24 cellular contexts compared by ENCODE assay signal in the genomic region with DNA sequence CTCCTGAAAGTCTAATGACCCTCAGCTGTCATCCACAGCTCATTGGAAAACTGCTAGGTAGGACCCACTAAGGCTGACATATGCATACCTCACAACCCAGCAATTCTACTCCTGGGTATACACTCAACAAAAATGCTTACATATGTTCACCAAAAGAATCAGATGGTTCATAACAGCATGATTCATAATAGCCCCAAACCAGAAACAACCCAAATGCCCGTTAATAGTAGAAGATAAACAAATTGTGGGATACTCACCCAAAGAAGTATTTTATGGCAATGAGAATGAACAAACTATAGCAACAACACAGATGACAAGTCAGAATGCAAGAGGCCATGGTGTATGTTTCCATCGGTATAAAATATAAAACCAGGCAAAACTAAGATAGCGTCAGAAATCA.
"Had no signal": no experiment of that assay in that cellular context is flagged by ENCODE, and none has a peak within 500 bp of the region (broad histone marks: within the 10 kb centered on the region; RNA-seq: fewer than 3 reads in every experiment).

No MANE protein-coding gene starts in this region.

- H3K27me3 Mint-ChIP-seq: activated naive CD8-positive, alpha-beta T cell; activated T-cell treated with anti-CD3 and anti-CD28 coated beads, Interleukin-2, amount 50 U/mL, for 24 hours; activated T-helper 17 cell treated with anti-CD3 and anti-CD28 coated beads, Interleukin-2, amount 50 U/mL, for 72 hours; naive B cell; stimulated activated naive CD8-positive, alpha-beta T cell treated with anti-CD3 and anti-CD28 coated beads, Interleukin-15, Interleukin-2, amounts not matched to agents 100 ng/mL and 50 ng/mL, for 24 hours; T-cell had no signal

- H3K9me3 ChIP-seq: adrenal gland, lower lobe of right lung, prostate gland, thyroid gland, upper lobe of right lung had no signal

- H3K4me3 Mint-ChIP-seq: activated naive CD8-positive, alpha-beta T cell; activated T-cell treated with anti-CD3 and anti-CD28 coated beads, Interleukin-2, amount 50 U/mL, for 24 hours; activated T-helper 17 cell treated with anti-CD3 and anti-CD28 coated beads, Interleukin-2, amount 50 U/mL, for 72 hours; endodermal cell; immature natural killer cell; naive B cell; neural crest cell; stimulated activated naive CD8-positive, alpha-beta T cell treated with anti-CD3 and anti-CD28 coated beads, Interleukin-15, Interleukin-2, amounts not matched to agents 100 ng/mL and 50 ng/mL, for 24 hours; T-cell had no signal

- H3K4me1 ChIP-seq: upper lobe of right lung had no signal

- H3K27ac ChIP-seq: adrenal gland, coronary artery, lower lobe of right lung, prostate gland, thyroid gland, upper lobe of right lung had no signal

- H3K4me1 Mint-ChIP-seq: naive B cell, T-cell had no signal

- DNase-seq: activated CD4-positive, alpha-beta T cell treated with anti-CD3 and anti-CD28 coated beads for 1 hour; activated CD8-positive, alpha-beta memory T cell treated with anti-CD3 and anti-CD28 coated beads for 24 hours; activated CD8-positive, alpha-beta memory T cell treated with anti-CD3 and anti-CD28 coated beads, Interleukin-2, amount 50 U/mL, for 4 hours; activated T-cell treated with anti-CD3 and anti-CD28 coated beads, Interleukin-2, amount 50 U/mL, for 24 hours; adrenal gland; cerebellar nuclear complex; endodermal cell; foreskin melanocyte; immature natural killer cell; lower lobe of right lung; naive B cell; occipital lobe; stimulated activated CD4-positive, alpha-beta T cell treated with anti-CD3 and anti-CD28 coated beads, Interleukin-4, amount 100 ng/mL, for 1 hour; substantia nigra; T-cell; T-helper 9 cell; thyroid gland; upper lobe of right lung had no signal

- H3K9me3 Mint-ChIP-seq: activated T-cell treated with anti-CD3 and anti-CD28 coated beads, Interleukin-2, amount 50 U/mL, for 24 hours; activated T-helper 17 cell treated with anti-CD3 and anti-CD28 coated beads, Interleukin-2, amount 50 U/mL, for 72 hours; endodermal cell; immature natural killer cell; naive B cell; neural crest cell; stimulated activated naive CD8-positive, alpha-beta T cell treated with anti-CD3 and anti-CD28 coated beads, Interleukin-15, Interleukin-2, amounts not matched to agents 100 ng/mL and 50 ng/mL, for 24 hours; T-cell had no signal

- H3K36me3 ChIP-seq: adrenal gland, lower lobe of right lung, prostate gland, thyroid gland, upper lobe of right lung had no signal

- H3K4me3 ChIP-seq: adrenal gland, coronary artery, lower lobe of right lung, prostate gland, thyroid gland, upper lobe of right lung had no signal

- H3K27ac Mint-ChIP-seq: activated naive CD8-positive, alpha-beta T cell; activated T-cell treated with anti-CD3 and anti-CD28 coated beads, Interleukin-2, amount 50 U/mL, for 24 hours; activated T-helper 17 cell treated with anti-CD3 and anti-CD28 coated beads, Interleukin-2, amount 50 U/mL, for 72 hours; endodermal cell; immature natural killer cell; naive B cell; stimulated activated naive CD8-positive, alpha-beta T cell treated with anti-CD3 and anti-CD28 coated beads, Interleukin-15, Interleukin-2, amounts not matched to agents 100 ng/mL and 50 ng/mL, for 24 hours; T-cell had no signal

- H3K27me3 ChIP-seq: adrenal gland, thyroid gland, upper lobe of right lung had no signal
